26 cellular contexts compared by ENCODE assay signal in the genomic region with DNA sequence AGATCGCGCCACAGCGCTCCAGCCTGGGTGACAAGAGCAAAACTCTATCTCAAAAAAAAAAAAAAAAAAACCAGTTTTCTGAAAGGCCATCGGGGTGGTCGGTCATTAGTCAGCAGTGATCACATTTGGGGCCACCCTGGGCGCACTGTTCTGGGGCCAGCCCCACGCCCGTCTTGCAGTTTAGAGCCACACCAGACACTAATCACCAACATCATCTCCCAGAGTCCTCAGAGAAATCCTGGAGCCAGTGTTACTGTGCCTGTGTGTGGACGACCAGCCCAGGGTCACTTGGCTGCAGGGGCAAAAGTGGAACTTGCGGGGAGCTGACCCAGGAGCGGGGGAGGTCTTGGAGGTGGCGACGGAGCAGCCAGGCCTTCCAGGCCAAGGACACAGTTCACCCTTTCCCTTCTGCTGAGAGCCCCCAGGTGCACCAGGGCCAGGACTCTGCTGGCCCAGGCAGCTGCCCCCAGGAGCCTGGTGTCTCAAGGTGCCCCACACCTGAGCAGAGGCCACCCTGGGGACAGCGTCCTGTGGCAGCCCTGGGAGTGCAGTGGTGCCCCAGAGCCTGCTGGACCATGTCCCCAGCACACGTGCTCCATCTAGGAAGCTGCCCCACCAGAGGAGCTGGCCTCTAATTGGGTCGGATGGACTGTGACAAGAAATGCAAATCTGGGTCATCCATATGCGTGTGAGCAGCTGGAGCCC. TPM values are rescaled to one million over a fixed set of nuclear protein-coding genes. Genes with fewer than 3 reads are reported as not detected.
DNase-seq lines count a peak whose midpoint lies in the region; ATAC-seq, FAIRE-seq and TF ChIP-seq lines count a peak whose summit lies in the region.
"Had no signal": no experiment of that assay in that cellular context is flagged by ENCODE, and none has a peak within 500 bp of the region (broad histone marks: within the 10 kb centered on the region; RNA-seq: fewer than 3 reads in every experiment).

No MANE protein-coding gene starts in this region.

- H3K9me3 ChIP-seq in Caco-2 (no peaks in the 10 kb centered on the region), hepatocyte (ENCODE audit: low read depth) (no peaks in the 10 kb centered on the region), right atrium auricular region (no peaks in the 10 kb centered on the region)
- H3K9me3 ChIP-seq: neutrophil, transverse colon had no signal

- no peak overlapping the region for H3K4me2 ChIP-seq in hepatocyte

- H3K27ac Mint-ChIP-seq in Caco-2 (ENCODE audit: unreplicated experiment), result peak overlapping the region; percentile 88
- no peak overlapping the region for H3K27ac Mint-ChIP-seq in activated CD8-positive, alpha-beta T cell treated with anti-CD3 and anti-CD28 coated beads, Interleukin-2, amount 10 ng/mL, durations not matched to agents 7 days and 5 days
- H3K27ac Mint-ChIP-seq: activated naive CD4-positive, alpha-beta T cell treated with anti-CD3 and anti-CD28 coated beads, Interleukin-2, amount 50 U/mL, for 24 hours; activated T-cell treated with anti-CD3 and anti-CD28 coated beads, Interleukin-2, amount 50 U/mL, for 72 hours; T-cell had no signal

- H3K36me3 ChIP-seq in Caco-2 (ENCODE audit: control insufficient read depth, insufficient read depth, low read length) (peaks cover 1% of the 10 kb centered on the region; the same call in 1 of the 2 replicates), hepatocyte (replicated peaks; ENCODE audit: insufficient read depth, low read depth) (no peaks in the 10 kb centered on the region), right atrium auricular region (peaks cover 4% of the 10 kb centered on the region)
- H3K36me3 ChIP-seq: transverse colon had no signal

- ATAC-seq in sciatic nerve, result peak; percentile 6
- ATAC-seq in activated CD8-positive, alpha-beta T cell treated with anti-CD3 and anti-CD28 coated beads, Interleukin-2, amount 10 ng/mL, durations not matched to agents 7 days and 5 days, result no peak
- ATAC-seq in HG02642 (IDR thresholded peaks at IDR 0.05; ENCODE audit: poor library complexity, unreplicated experiment), result no peak
- ATAC-seq: activated T-cell treated with anti-CD3 and anti-CD28 coated beads, Interleukin-2, amount 50 U/mL, for 72 hours; stimulated activated naive CD8-positive, alpha-beta T cell treated with anti-CD3 and anti-CD28 coated beads, Interleukin-15, Interleukin-2, amounts not matched to agents 100 U/mL and 50 U/mL, for 24 hours; T-cell had no signal

- H3K27me3 ChIP-seq in Caco-2 (replicated peaks; ENCODE audit: control insufficient read depth, insufficient read depth, low read length), result no peaks in the 10 kb centered on the region
- no peaks in the 10 kb centered on the region for H3K27me3 ChIP-seq in hepatocyte
- no peaks in the 10 kb centered on the region for H3K27me3 ChIP-seq in right atrium auricular region
- H3K27me3 ChIP-seq: neutrophil, transverse colon had no signal

- no peak overlapping the region for H3K4me3 Mint-ChIP-seq in Caco-2 (ENCODE audit: unreplicated experiment)
- H3K4me3 Mint-ChIP-seq in activated CD8-positive, alpha-beta T cell treated with anti-CD3 and anti-CD28 coated beads, Interleukin-2, amount 10 ng/mL, durations not matched to agents 7 days and 5 days, result no peak overlapping the region
- H3K4me3 Mint-ChIP-seq: activated naive CD4-positive, alpha-beta T cell treated with anti-CD3 and anti-CD28 coated beads, Interleukin-2, amount 50 U/mL, for 24 hours; activated T-cell treated with anti-CD3 and anti-CD28 coated beads, Interleukin-2, amount 50 U/mL, for 72 hours; T-cell had no signal

- no peak overlapping the region for H2AFZ ChIP-seq in hepatocyte

- DNase-seq in Caco-2 (no peak), RCC 7860 (ENCODE audit: low spot score) (peak; percentile 50), hepatocyte (ENCODE audit: low spot score) (no peak), sciatic nerve (ENCODE audit: low spot score) (no peak), urothelium cell line (ENCODE audit: low spot score) (no peak), right atrium auricular region (ENCODE audit: low spot score) (no peak)
- DNase-seq in activated CD8-positive, alpha-beta T cell treated with anti-CD3 and anti-CD28 coated beads, Interleukin-2, amount 10 ng/mL, durations not matched to agents 7 days and 5 days, result no peak
- DNase-seq: activated CD4-positive, alpha-beta T cell treated with anti-CD3 and anti-CD28 coated beads for 1 hour; activated CD8-positive, alpha-beta memory T cell treated with anti-CD3 and anti-CD28 coated beads for 24 hours; activated T-cell treated with anti-CD3 and anti-CD28 coated beads, Interleukin-2, amount 50 U/mL, for 72 hours; foreskin melanocyte; hippocampal formation; KG1; NCI-H1436 treated with DMSO at 0.1 percent for 48 hours; NCI-H526 treated with DMSO at 0.1 percent for 48 hours; SIG-M5; stimulated activated CD4-positive, alpha-beta T cell treated with anti-CD3 and anti-CD28 coated beads, Interleukin-4, amount 100 ng/mL, for 4 hours; stimulated activated naive CD8-positive, alpha-beta T cell treated with anti-CD3 and anti-CD28 coated beads, Interleukin-15, Interleukin-2, amounts not matched to agents 100 U/mL and 50 U/mL, for 24 hours; T-cell; transverse colon had no signal

- H3K4me3 ChIP-seq in Caco-2 (ENCODE audit: low read depth, low read length) (no peak overlapping the region), hepatocyte (no peak overlapping the region), right atrium auricular region (no peak overlapping the region)
- H3K4me3 ChIP-seq: transverse colon had no signal

- no peak for TF ChIP-seq CTCF in Caco-2 (IDR thresholded peaks at IDR 0.05; ENCODE audit: insufficient read depth in 1 of 2, low read depth in 1 of 2, low read length in 1 of 2, severe bottlenecking in 1 of 2, unreplicated experiment in 1 of 2)
- TF ChIP-seq CTCF in hepatocyte (IDR thresholded peaks at IDR 0.05; ENCODE audit: poor library complexity), result no peak
- TF ChIP-seq CTCF in right atrium auricular region (IDR thresholded peaks at IDR 0.05), result no peak

- intact Hi-C loops in Caco-2 (cut with micrococcal nuclease; ENCODE audit: unreplicated experiment), result no loop called here
- intact Hi-C loops in sciatic nerve (cut with DNase I), result no loop called here

- no peaks in the 10 kb centered on the region for H3K27me3 Mint-ChIP-seq in Caco-2 (ENCODE audit: insufficient read depth, unreplicated experiment)
- no peaks in the 10 kb centered on the region for H3K27me3 Mint-ChIP-seq in activated CD8-positive, alpha-beta T cell treated with anti-CD3 and anti-CD28 coated beads, Interleukin-2, amount 10 ng/mL, durations not matched to agents 7 days and 5 days (ENCODE audit: low read depth)
- H3K27me3 Mint-ChIP-seq: activated naive CD4-positive, alpha-beta T cell treated with anti-CD3 and anti-CD28 coated beads, Interleukin-2, amount 50 U/mL, for 24 hours; T-cell had no signal

- H3K4me1 Mint-ChIP-seq in Caco-2 (ENCODE audit: low read depth, unreplicated experiment), result peaks cover 8% of the 10 kb centered on the region
- peaks cover 2% of the 10 kb centered on the region for H3K4me1 Mint-ChIP-seq in activated CD8-positive, alpha-beta T cell treated with anti-CD3 and anti-CD28 coated beads, Interleukin-2, amount 10 ng/mL, durations not matched to agents 7 days and 5 days (ENCODE audit: low read depth)
- H3K4me1 Mint-ChIP-seq: activated naive CD4-positive, alpha-beta T cell treated with anti-CD3 and anti-CD28 coated beads, Interleukin-2, amount 50 U/mL, for 24 hours; T-cell had no signal

- no TSS peak for BruUV-seq in Caco-2 (replicated peaks; lab: Mats Ljungman, UMichigan)

- H3K27ac ChIP-seq in hepatocyte (peak overlapping the region; percentile 16), right atrium auricular region (no peak overlapping the region)
- H3K27ac ChIP-seq: C4-2B, neutrophil, transverse colon had no signal

- H4K20me1 ChIP-seq in hepatocyte (ENCODE audit: insufficient read depth, poor library complexity, severe bottlenecking), result no peaks in the 10 kb centered on the region

- H3K4me1 ChIP-seq in Caco-2 (peaks cover 23% of the 10 kb centered on the region), hepatocyte (ENCODE audit: insufficient read depth) (no peaks in the 10 kb centered on the region), right atrium auricular region (no peaks in the 10 kb centered on the region)
- H3K4me1 ChIP-seq: transverse colon had no signal

- H3K79me2 ChIP-seq in hepatocyte, result no peaks in the 10 kb centered on the region

- peaks cover 63% of the 10 kb centered on the region for H3K36me3 Mint-ChIP-seq in Caco-2 (ENCODE audit: insufficient read depth, unreplicated experiment)
- H3K36me3 Mint-ChIP-seq in activated CD8-positive, alpha-beta T cell treated with anti-CD3 and anti-CD28 coated beads, Interleukin-2, amount 10 ng/mL, durations not matched to agents 7 days and 5 days (ENCODE audit: low read depth), result no peaks in the 10 kb centered on the region
- H3K36me3 Mint-ChIP-seq: activated naive CD4-positive, alpha-beta T cell treated with anti-CD3 and anti-CD28 coated beads, Interleukin-2, amount 50 U/mL, for 24 hours had no signal

- H3K9me2 ChIP-seq in hepatocyte (replicated peaks; ENCODE audit: insufficient read depth), result no peaks in the 10 kb centered on the region

- POLR2A ChIA-PET in Caco-2 (lab: Charles Lee), result no interaction called here
- POLR2A ChIA-PET in activated CD8-positive, alpha-beta T cell treated with anti-CD3 and anti-CD28 coated beads, Interleukin-2, amount 10 ng/mL, durations not matched to agents 7 days and 5 days (lab: Charles Lee), result no interaction called here

- CTCF ChIA-PET in Caco-2 (lab: Charles Lee), result no interaction called here
- CTCF ChIA-PET in activated CD8-positive, alpha-beta T cell treated with anti-CD3 and anti-CD28 coated beads, Interleukin-2, amount 10 ng/mL, durations not matched to agents 7 days and 5 days (lab: Charles Lee), result interaction anchor here (1.3 kb wide), 1 partner anchor 182 kb away, joined by 4 read pairs; no protein-coding TSS in a partner anchor

- FAIRE-seq in RCC 7860 (lab: Jason Lieb, UNC), result peak; percentile 22
- no peak for FAIRE-seq in urothelium cell line (lab: Jason Lieb, UNC)
- FAIRE-seq: D721Med, TTC549 had no signal

- H3K9me3 Mint-ChIP-seq in Caco-2 (ENCODE audit: unreplicated experiment), result no peaks in the 10 kb centered on the region
- H3K9me3 Mint-ChIP-seq in activated CD8-positive, alpha-beta T cell treated with anti-CD3 and anti-CD28 coated beads, Interleukin-2, amount 10 ng/mL, durations not matched to agents 7 days and 5 days (ENCODE audit: insufficient read depth), result no peaks in the 10 kb centered on the region
- H3K9me3 Mint-ChIP-seq: activated naive CD4-positive, alpha-beta T cell treated with anti-CD3 and anti-CD28 coated beads, Interleukin-2, amount 50 U/mL, for 24 hours; activated T-cell treated with anti-CD3 and anti-CD28 coated beads, Interleukin-2, amount 50 U/mL, for 72 hours; T-cell had no signal

- whole genome bisulfite sequencing in hepatocyte (ENCODE audit: low lambda C conversion rate, missing lambda C conversion rate), result 96% methylated on average over 17 of the region's 17 CpGs

RNA-seq across cellular contexts. Expression of a gene that starts 51.0 kb away (rescaled TPM):
- total RNA-seq in Caco-2 (2022) (56.6 and 66.6 TPM in 2 replicates), hepatocyte (33.5 and 35.7 TPM in 2 replicates), sciatic nerve (103 TPM), right atrium auricular region (1 to 10 TPM; 9.2 to 9.7 TPM)
- polyA plus RNA-seq in hepatocyte, result 41.6 and 44.7 TPM in 2 replicates
- 10 to 100 TPM; 19.9 to 20.9 TPM for total RNA-seq in activated CD8-positive, alpha-beta T cell treated with anti-CD3 and anti-CD28 coated beads, Interleukin-2, amount 10 ng/mL, durations not matched to agents 7 days and 5 days
